Comparison of ENCODE assay signal across 8 cellular contexts in genomic region chr6:4135665-4136353, GRCh38. TPM values are rescaled to one million over a fixed set of nuclear protein-coding genes. Genes with fewer than 3 reads are reported as not detected.
DNase-seq lines count a peak whose midpoint lies in the region; ATAC-seq, FAIRE-seq and TF ChIP-seq lines count a peak whose summit lies in the region.

No MANE protein-coding gene starts in this region.

- peaks cover 5% of the 10 kb centered on the region for H3K36me3 ChIP-seq in rectal smooth muscle tissue (ENCODE audit: control insufficient read depth, insufficient read depth, low read length)
- H3K36me3 ChIP-seq in uterus: no peaks in the 10 kb centered on the region

- H3K9ac ChIP-seq in rectal smooth muscle tissue (ENCODE audit: low read length): peak overlapping the region; percentile 19

- in situ Hi-C loops in astrocyte of the cerebellum (cut with HindIII; ENCODE audit: low sequenced_read_pairs): no loop called here

- H3K9me3 ChIP-seq in uterus: no peaks in the 10 kb centered on the region

- FAIRE-seq in GM18507 (lab: Jason Lieb, UNC): peak; percentile 15

- ATAC-seq in HG02943 (IDR thresholded peaks at IDR 0.05; ENCODE audit: low read depth, unreplicated experiment): peak; percentile 50

- TF ChIP-seq POLR2A in uterus (IDR thresholded peaks at IDR 0.05): peak; percentile 44 to 74

- peak overlapping the region; percentile 80 for H3K27ac ChIP-seq in rectal smooth muscle tissue (ENCODE audit: low read depth, low read length)
- peak overlapping the region; percentile 85 to 93 for H3K27ac ChIP-seq in uterus

- peaks cover 13% of the 10 kb centered on the region for H3K4me1 ChIP-seq in rectal smooth muscle tissue (ENCODE audit: control insufficient read depth, insufficient read depth, low read length)
- no peaks in the 10 kb centered on the region for H3K4me1 ChIP-seq in uterus

- intact Hi-C loops in uterus (cut with DNase I; ENCODE audit: low total_unique reads): no loop called here

- no peaks in the 10 kb centered on the region for H3K27me3 ChIP-seq in rectal smooth muscle tissue (ENCODE audit: control insufficient read depth, insufficient read depth, low read length)
- H3K27me3 ChIP-seq in uterus: no peaks in the 10 kb centered on the region

- TF ChIP-seq CTCF in astrocyte of the cerebellum (IDR thresholded peaks at IDR 0.05; ENCODE audit: low read depth, low read length, missing control alignments): no peak
- TF ChIP-seq CTCF in uterus (IDR thresholded peaks at IDR 0.05): no peak

- DNase-seq in GM18507 (ENCODE audit: extremely low spot score, insufficient read length, low read depth) (peak; percentile 94), NCI-H2029 (lab: John Stamatoyannopoulos, UW) (peak; percentile 90), T-helper 9 cell (peak; percentile 95), astrocyte of the cerebellum (ENCODE audit: low read depth) (peak; percentile 75), hepatic stellate cell (ENCODE audit: low spot score) (peak; percentile 89), uterus (peak; percentile 97 to 99)

- H3K4me3 ChIP-seq in astrocyte of the cerebellum (ENCODE audit: low read depth, low read length) (peak overlapping the region; percentile 55), rectal smooth muscle tissue (ENCODE audit: low read length) (peak overlapping the region; percentile 77), uterus (peak overlapping the region; percentile 76 to 80)

RNA-seq across cellular contexts. Expression of gene ECI2, which starts 0.4 kb away (rescaled TPM):
- total RNA-seq in uterus: 10 to 100 TPM; 46.9 to 64.4 (median 56.0) TPM

RNA-seq across cellular contexts. Expression of gene FAM217A, which starts 56.9 kb away (rescaled TPM):
- total RNA-seq in uterus: not detected

Comparison
In these comparisons a context has a peak if more than half of its experiments do, and no peak if none do; other contexts are left out.
1. Peak in every context shown above with its lines: DNase-seq, ATAC-seq, H3K4me3 ChIP-seq and H3K27ac ChIP-seq.